ENCODE assay signal across 9 cellular contexts in the genomic region with DNA sequence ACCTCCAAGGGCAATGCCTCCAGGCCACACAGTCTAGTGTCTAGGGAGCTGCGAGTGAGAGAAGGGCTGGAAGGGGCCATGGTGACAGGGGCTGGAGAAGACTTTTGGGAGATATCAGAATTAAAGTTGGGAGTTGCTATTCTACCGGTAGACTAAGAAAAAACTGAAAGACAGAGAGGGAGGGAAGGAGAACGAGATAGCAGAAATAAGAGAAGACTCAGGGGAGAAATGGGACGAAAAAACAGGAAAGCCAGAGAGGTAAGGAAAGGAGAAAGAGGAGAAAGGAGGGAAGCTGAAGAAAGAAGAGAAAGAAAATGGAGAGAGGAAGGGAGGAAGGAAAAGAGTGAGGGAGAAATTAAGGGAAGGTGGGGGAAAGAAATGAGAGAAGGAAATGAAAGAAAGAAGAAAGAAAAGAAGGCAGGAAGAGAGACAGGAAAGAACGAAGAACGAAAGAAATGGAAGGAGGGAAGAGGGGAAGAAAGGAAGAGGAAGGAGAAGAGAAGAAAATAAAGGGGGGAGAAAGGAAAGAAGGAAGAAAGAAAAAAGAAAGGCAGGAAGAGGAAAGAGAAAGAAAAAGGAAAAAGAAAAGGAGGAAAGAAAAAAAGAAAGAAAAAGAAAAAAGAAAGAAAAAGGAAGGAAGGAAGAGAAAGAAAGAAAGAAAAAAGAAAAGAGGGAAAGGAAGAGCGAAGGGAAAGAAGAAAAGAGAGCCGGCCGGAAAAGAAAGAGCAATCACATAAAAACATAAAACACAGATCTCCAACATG. TPM values are rescaled to one million over a fixed set of nuclear protein-coding genes. Genes with fewer than 3 reads are reported as not detected.
DNase-seq lines count a peak whose midpoint lies in the region; ATAC-seq and TF ChIP-seq lines count a peak whose summit lies in the region.
"Had no signal": no experiment of that assay in that cellular context is flagged by ENCODE, and none has a peak within 500 bp of the region (broad histone marks: within the 10 kb centered on the region; RNA-seq: fewer than 3 reads in every experiment).

No MANE protein-coding gene starts in this region.

- no peaks in the 10 kb centered on the region for H3K9me3 Mint-ChIP-seq in T-helper 2 cell treated with Interferon-gamma antibody and Interleukin-4, amounts not matched to agents 5 μg/mL and 100 μg/mL, for 36 hours
- H3K9me3 Mint-ChIP-seq in activated naive CD8-positive, alpha-beta T cell treated with anti-CD3 and anti-CD28 coated beads, Interleukin-2, amount 50 U/mL, for 24 hours, result no peaks in the 10 kb centered on the region

- peaks cover 49 to 93% of the 10 kb centered on the region in 2 donors for H3K27me3 ChIP-seq in left lung
- H3K27me3 ChIP-seq in thoracic aorta (replicated peaks; ENCODE audit: insufficient read depth), result no peaks in the 10 kb centered on the region

- peaks cover 33% of the 10 kb centered on the region for H3K4me1 Mint-ChIP-seq in T-helper 2 cell treated with Interferon-gamma antibody and Interleukin-4, amounts not matched to agents 5 μg/mL and 100 μg/mL, for 36 hours (ENCODE audit: low read depth)
- peaks cover 43% of the 10 kb centered on the region for H3K4me1 Mint-ChIP-seq in activated naive CD8-positive, alpha-beta T cell treated with anti-CD3 and anti-CD28 coated beads, Interleukin-2, amount 50 U/mL, for 24 hours

- no peak for TF ChIP-seq POLR2A in erythroblast (IDR thresholded peaks at IDR 0.05; ENCODE audit: low read length)

- no peaks in the 10 kb centered on the region for H3K36me3 Mint-ChIP-seq in T-helper 2 cell treated with Interferon-gamma antibody and Interleukin-4, amounts not matched to agents 5 μg/mL and 100 μg/mL, for 36 hours (ENCODE audit: low read depth)
- no peaks in the 10 kb centered on the region for H3K36me3 Mint-ChIP-seq in activated naive CD8-positive, alpha-beta T cell treated with anti-CD3 and anti-CD28 coated beads, Interleukin-2, amount 50 U/mL, for 24 hours (ENCODE audit: low read depth)

- H3K36me3 ChIP-seq in left lung (no peaks in the 10 kb centered on the region), thoracic aorta (no peaks in the 10 kb centered on the region)

- ATAC-seq in activated naive CD8-positive, alpha-beta T cell treated with anti-CD3 and anti-CD28 coated beads, Interleukin-2, amount 50 U/mL, for 24 hours, result no peak
- ATAC-seq in left lung (no peak), thoracic aorta (ENCODE audit: insufficient number of reproducible peaks, low FRiP score, low read depth) (no peak)

- peak overlapping the region; percentile 26 for H3K27ac Mint-ChIP-seq in T-helper 2 cell treated with Interferon-gamma antibody and Interleukin-4, amounts not matched to agents 5 μg/mL and 100 μg/mL, for 36 hours
- peak overlapping the region; percentile 29 for H3K27ac Mint-ChIP-seq in activated naive CD8-positive, alpha-beta T cell treated with anti-CD3 and anti-CD28 coated beads, Interleukin-2, amount 50 U/mL, for 24 hours

- H3K4me3 ChIP-seq in left lung (peak overlapping the region; percentile 34 to 40), thoracic aorta (peak overlapping the region; percentile 73)

- peaks cover 82% of the 10 kb centered on the region for H3K27me3 Mint-ChIP-seq in T-helper 2 cell treated with Interferon-gamma antibody and Interleukin-4, amounts not matched to agents 5 μg/mL and 100 μg/mL, for 36 hours (ENCODE audit: low read depth)
- peaks cover 62% of the 10 kb centered on the region for H3K27me3 Mint-ChIP-seq in activated naive CD8-positive, alpha-beta T cell treated with anti-CD3 and anti-CD28 coated beads, Interleukin-2, amount 50 U/mL, for 24 hours

- intact Hi-C loops in left lung (cut with DNase I), result no loop called here

- DNase-seq in T-helper 2 cell treated with Interferon-gamma antibody and Interleukin-4, amounts not matched to agents 5 μg/mL and 100 μg/mL, for 36 hours (ENCODE audit: low spot score), result no peak
- DNase-seq in T-helper 2 cell (no peak), left lung (no peak), thoracic aorta (ENCODE audit: low spot score) (no peak), GM19238 (ENCODE audit: insufficient read length, low spot score) (no peak), NCI-H510A treated with DMSO at 0.1 percent for 48 hours (lab: John Stamatoyannopoulos, UW) (no peak), erythroblast (lab: John Stamatoyannopoulos, UW) (no peak)
- no peak for DNase-seq in activated naive CD8-positive, alpha-beta T cell treated with anti-CD3 and anti-CD28 coated beads, Interleukin-2, amount 50 U/mL, for 24 hours

- peak overlapping the region; percentile 55 to 69 for H3K27ac ChIP-seq in left lung
- peak overlapping the region; percentile 89 to 91 for H3K27ac ChIP-seq in thoracic aorta
- H3K27ac ChIP-seq: C4-2B had no signal

- H3K9me3 ChIP-seq in left lung, result no peaks in the 10 kb centered on the region
- H3K9me3 ChIP-seq in thoracic aorta, result no peaks in the 10 kb centered on the region

- H3K4me1 ChIP-seq in left lung (peaks cover 6 to 41% of the 10 kb centered on the region in 2 donors), thoracic aorta (ENCODE audit: control insufficient read depth in 1 of 2, low read depth in 2 of 2) (peaks cover 17 to 45% of the 10 kb centered on the region in 2 donors)

- peak overlapping the region; percentile 74 for H3K4me3 Mint-ChIP-seq in T-helper 2 cell treated with Interferon-gamma antibody and Interleukin-4, amounts not matched to agents 5 μg/mL and 100 μg/mL, for 36 hours
- peak overlapping the region; percentile 85 for H3K4me3 Mint-ChIP-seq in activated naive CD8-positive, alpha-beta T cell treated with anti-CD3 and anti-CD28 coated beads, Interleukin-2, amount 50 U/mL, for 24 hours

- TF ChIP-seq CTCF in left lung (IDR thresholded peaks at IDR 0.05) (no peak), thoracic aorta (IDR thresholded peaks at IDR 0.05) (no peak)

RNA-seq across cellular contexts. Expression of a gene that starts 1.2 kb away (rescaled TPM):
- total RNA-seq in left lung, result 1 to 10 TPM; 6.1 to 9.6 TPM
- 10 to 100 TPM; 52.1 to 54.4 TPM for total RNA-seq in thoracic aorta

Comparison
In these comparisons a context has a peak if more than half of its experiments do, and no peak if none do; other contexts are left out.
1. RNA of a gene that starts 1.2 kb away (total RNA-seq): 52.1 to 54.4 TPM in thoracic aorta; 6.1 to 9.6 TPM in left lung; every median in the first group is over 4 times any median in the second.